In genomic region chr19:7969560-7969949, GRCh38 we compare ENCODE assay signal across 25 cellular contexts. TPM values are rescaled to one million over a fixed set of nuclear protein-coding genes. Genes with fewer than 3 reads are reported as not detected.
A peak's percentile ranks its signal among the peaks of the same experiment; 100 is the strongest.
DNase-seq lines count a peak whose midpoint lies in the region; ATAC-seq, FAIRE-seq and TF ChIP-seq lines count a peak whose summit lies in the region.
"Had no signal": no experiment of that assay in that cellular context is flagged by ENCODE, and none has a peak within 500 bp of the region (broad histone marks: within the 10 kb centered on the region; RNA-seq: fewer than 3 reads in every experiment).

No MANE protein-coding gene starts in this region.

- no peak overlapping the region for H3K27ac ChIP-seq in HepG2 (ENCODE audit: extremely low read length, insufficient read depth, low read length)
- no peak overlapping the region for H3K27ac ChIP-seq in right lobe of liver
- H3K27ac ChIP-seq in iPS-18a (ENCODE audit: low read length), result peak overlapping the region; percentile 52
- H3K27ac ChIP-seq: 22Rv1 had no signal

- H3K4me1 Mint-ChIP-seq in brain (no peaks in the 10 kb centered on the region), type B pancreatic cell (ENCODE audit: unreplicated experiment) (peaks cover 6% of the 10 kb centered on the region), osteocyte (ENCODE audit: unreplicated experiment) (no peaks in the 10 kb centered on the region)
- H3K4me1 Mint-ChIP-seq in activated T-helper 17 cell treated with anti-CD3 and anti-CD28 coated beads, Interleukin-2, amount 50 U/mL, for 72 hours, result no peaks in the 10 kb centered on the region
- H3K4me1 Mint-ChIP-seq: CD14-positive monocyte had no signal

- POLR2A ChIA-PET in HepG2 (lab: Yijun Ruan, JAX), result no interaction called here

- WGBS in HepG2 (ENCODE audit: low lambda C conversion rate), result 96% methylated on average over 11 of the region's 11 CpGs
- whole genome bisulfite sequencing in right lobe of liver (ENCODE audit: insufficient coverage, low coverage, low lambda C conversion rate, missing lambda C conversion rate), result 89% methylated on average over 11 of the region's 11 CpGs

- H3K4me3 Mint-ChIP-seq in brain, result peak overlapping the region in 2 of 5 experiments; percentile 30 to 45
- H3K4me3 Mint-ChIP-seq in type B pancreatic cell, result no peak overlapping the region
- H3K4me3 Mint-ChIP-seq in osteocyte (ENCODE audit: unreplicated experiment), result no peak overlapping the region
- no peak overlapping the region for H3K4me3 Mint-ChIP-seq in activated T-helper 17 cell treated with anti-CD3 and anti-CD28 coated beads, Interleukin-2, amount 50 U/mL, for 72 hours
- H3K4me3 Mint-ChIP-seq: CD14-positive monocyte had no signal

- ATAC-seq in HepG2 (no peak), right lobe of liver (no peak), HG02610 (IDR thresholded peaks at IDR 0.05; ENCODE audit: unreplicated experiment) (no peak)
- ATAC-seq in activated T-helper 17 cell treated with anti-CD3 and anti-CD28 coated beads, Interleukin-2, amount 50 U/mL, for 72 hours (replicated peaks), result no peak

- H3K9me3 ChIP-seq in HepG2 (ENCODE audit: low read length) (no peaks in the 10 kb centered on the region), right lobe of liver (no peaks in the 10 kb centered on the region), iPS-18a (ENCODE audit: control insufficient read depth, low read depth, low read length) (no peaks in the 10 kb centered on the region)
- H3K9me3 ChIP-seq: MG63 had no signal

- no peaks in the 10 kb centered on the region for H3K27me3 Mint-ChIP-seq in brain
- H3K27me3 Mint-ChIP-seq in type B pancreatic cell, result no peaks in the 10 kb centered on the region
- H3K27me3 Mint-ChIP-seq in osteocyte (ENCODE audit: unreplicated experiment), result no peaks in the 10 kb centered on the region
- no peaks in the 10 kb centered on the region for H3K27me3 Mint-ChIP-seq in activated T-helper 17 cell treated with anti-CD3 and anti-CD28 coated beads, Interleukin-2, amount 50 U/mL, for 72 hours

- H3K4me2 ChIP-seq in HepG2 (ENCODE audit: low read depth, low read length), result no peak overlapping the region

- no peaks in the 10 kb centered on the region for H3K4me1 ChIP-seq in HepG2 (ENCODE audit: insufficient read depth, low read length)
- H3K4me1 ChIP-seq in right lobe of liver, result peaks cover 0 to 14% (median 3%) of the 10 kb centered on the region in 4 donors
- H3K4me1 ChIP-seq in iPS-18a (ENCODE audit: control insufficient read depth, low read depth, low read length), result peaks cover 8% of the 10 kb centered on the region

- no peak overlapping the region for H3K9ac ChIP-seq in HepG2 (ENCODE audit: insufficient read depth, low read depth, low read length)
- H3K9ac ChIP-seq in iPS-18a (ENCODE audit: low read length), result peak overlapping the region; percentile 29

- TF ChIP-seq EP300 in HepG2 (IDR thresholded peaks at IDR 0.05; ENCODE audit: low read depth in 2 of 2, low read length in 2 of 2) (no peak), HepG2 (CRISPR knock-in tag; IDR thresholded peaks at IDR 0.05; ENCODE audit: borderline replicate concordance) (no peak)

- no peak for TF ChIP-seq CTCF in HepG2 (CRISPR knock-in tag; IDR thresholded peaks at IDR 0.05)
- TF ChIP-seq CTCF in right lobe of liver (IDR thresholded peaks at IDR 0.05), result no peak
- no peak for TF ChIP-seq CTCF in brain (conservative IDR thresholded peaks at IDR 0.05)
- TF ChIP-seq CTCF in type B pancreatic cell (conservative IDR thresholded peaks at IDR 0.05), result no peak
- TF ChIP-seq CTCF in osteocyte (IDR thresholded peaks at IDR 0.05), result no peak

- peaks cover 3% of the 10 kb centered on the region; the same call in 1 of the 2 replicates for H4K20me1 ChIP-seq in HepG2 (ENCODE audit: insufficient read depth, low read length)

- H3K27ac Mint-ChIP-seq in brain (peak overlapping the region in 3 of 5 experiments; percentile 57 to 96 (median 81)), type B pancreatic cell (peak overlapping the region; percentile 70), osteocyte (ENCODE audit: unreplicated experiment) (no peak overlapping the region)
- no peak overlapping the region for H3K27ac Mint-ChIP-seq in activated T-helper 17 cell treated with anti-CD3 and anti-CD28 coated beads, Interleukin-2, amount 50 U/mL, for 72 hours

- H3K4me3 ChIP-seq in HepG2 (replicated peaks in 1 of 3; ENCODE audit: insufficient read depth in 1 of 3, low read depth in 2 of 3, low read length in 3 of 3) (no peak overlapping the region), right lobe of liver (no peak overlapping the region), iPS-18a (ENCODE audit: low read length) (peak overlapping the region; percentile 11)
- H3K4me3 ChIP-seq: MG63 had no signal

- H3K79me2 ChIP-seq in HepG2 (ENCODE audit: insufficient read depth, low read length), result no peaks in the 10 kb centered on the region

- no peak for TF ChIP-seq RAD21 in HepG2 (CRISPR knock-in tag; IDR thresholded peaks at IDR 0.05)

- H2AFZ ChIP-seq in HepG2 (ENCODE audit: low read length), result no peak overlapping the region

- no peaks in the 10 kb centered on the region for H3K9me3 Mint-ChIP-seq in brain
- no peaks in the 10 kb centered on the region for H3K9me3 Mint-ChIP-seq in type B pancreatic cell
- H3K9me3 Mint-ChIP-seq in osteocyte (ENCODE audit: unreplicated experiment), result no peaks in the 10 kb centered on the region
- no peaks in the 10 kb centered on the region for H3K9me3 Mint-ChIP-seq in activated T-helper 17 cell treated with anti-CD3 and anti-CD28 coated beads, Interleukin-2, amount 50 U/mL, for 72 hours
- H3K9me3 Mint-ChIP-seq: CD14-positive monocyte had no signal

- FAIRE-seq in HepG2 (lab: Jason Lieb, UNC), result no peak
- FAIRE-seq: GM19239, H54 had no signal

- H3K36me3 ChIP-seq in HepG2 (replicated peaks in 1 of 2; ENCODE audit: control insufficient read depth in 1 of 2, insufficient read depth in 2 of 2, low read length in 2 of 2) (peaks cover 29 to 75% of the 10 kb centered on the region in 2 experiments; a peak in 4 of 5 replicates), right lobe of liver (peaks cover 0 to 37% (median 5%) of the 10 kb centered on the region in 4 donors), iPS-18a (ENCODE audit: control insufficient read depth, low read depth, low read length) (peaks cover 66% of the 10 kb centered on the region)

- CTCF ChIA-PET in HepG2 (lab: Yijun Ruan, JAX; ENCODE audit: low intra/inter-chr PET ratio, low total read pairs), result no interaction called here

- intact Hi-C loops in HepG2 (cut with micrococcal nuclease; ENCODE audit: unreplicated experiment) (no loop called here), right lobe of liver (cut with DNase I) (no loop called here)

- H3K36me3 Mint-ChIP-seq in brain, result peaks cover 62% of the 10 kb centered on the region
- H3K36me3 Mint-ChIP-seq in type B pancreatic cell, result peaks cover 19% of the 10 kb centered on the region
- peaks cover 36% of the 10 kb centered on the region for H3K36me3 Mint-ChIP-seq in osteocyte (ENCODE audit: unreplicated experiment)
- peaks cover 67% of the 10 kb centered on the region for H3K36me3 Mint-ChIP-seq in activated T-helper 17 cell treated with anti-CD3 and anti-CD28 coated beads, Interleukin-2, amount 50 U/mL, for 72 hours (ENCODE audit: low read depth)

- H3K27me3 ChIP-seq in HepG2 (ENCODE audit: control insufficient read depth in 1 of 2, insufficient read depth in 2 of 2, low read length in 2 of 2), result no peaks in the 10 kb centered on the region
- no peaks in the 10 kb centered on the region for H3K27me3 ChIP-seq in right lobe of liver
- H3K27me3 ChIP-seq in iPS-18a (ENCODE audit: control insufficient read depth, insufficient read depth, low read length), result no peaks in the 10 kb centered on the region
- H3K27me3 ChIP-seq: MG63 had no signal

- no TSS peak for BruUV-seq in HepG2 (replicated peaks; lab: Mats Ljungman, UMichigan)

- DNase-seq in HepG2 (ENCODE audit: low spot score) (no peak), right lobe of liver (no peak), type B pancreatic cell (ENCODE audit: extremely low spot score, unreplicated experiment) (no peak), osteocyte (ENCODE audit: extremely low spot score, unreplicated experiment) (no peak)
- DNase-seq: DMS79; Kasumi-1; MG63; NCI-H1092; NCI-H1436 treated with DMSO at 0.1 percent for 48 hours; NCI-H2029 treated with DMSO at 0.1 percent for 48 hours; NCI-H2171 treated with DMSO at 0.1 percent for 48 hours; NCI-H446 treated with DMSO at 0.1 percent for 48 hours; NCI-H69; NK-92 treated with Interleukin-12 subunit alpha and Interleukin-12 subunit beta, amount 100 ng/mL, for 24 hours; RPMI8226 had no signal

- in situ Hi-C loops in HepG2 (cut with HindIII; ENCODE audit: extremely low pct_ligation_motif_present, low pct_unique_long_range_greater_than_20kb), result no loop called here

- TF ChIP-seq POLR2A in HepG2 (IDR thresholded peaks at IDR 0.05; ENCODE audit: insufficient read depth in 1 of 2, low read depth in 2 of 2, low read length in 2 of 2) (no peak), right lobe of liver (IDR thresholded peaks at IDR 0.05) (no peak)

RNA-seq across cellular contexts. Expression of gene TIMM44, which starts 26.1 kb away (rescaled TPM):
- 71.5 and 72.6 TPM in 2 replicates for total RNA-seq in HepG2 (2016; rRNA removed; fragmentation: Illumina TruSeq; extraction: Trizol)
- total RNA-seq in HepG2 (2016; cell fraction: cytosol; rRNA removed; fragmentation: Illumina TruSeq; extraction: Trizol; ENCODE audit: low read depth), result 23.8 and 25.0 TPM in 2 replicates
- total RNA-seq in HepG2 (2016; cell fraction: insoluble cytoplasmic fraction; rRNA removed; fragmentation: Illumina TruSeq; extraction: Trizol), result 59.2 and 70.8 TPM in 2 replicates
- 31.0 and 35.7 TPM in 2 replicates for total RNA-seq in HepG2 (2016; cell fraction: membrane; rRNA removed; fragmentation: Illumina TruSeq; extraction: Trizol)
- total RNA-seq in HepG2 (2016; cell fraction: nucleus; rRNA removed; fragmentation: Illumina TruSeq; extraction: Trizol), result 41.7 and 54.7 TPM in 2 replicates
- polyA plus RNA-seq in HepG2 (2011; rRNA removed), result 42.9 and 49.4 TPM in 2 replicates
- 40.3 and 70.3 TPM in 2 replicates for polyA plus RNA-seq in HepG2 (2011; cell fraction: cytosol; rRNA removed)
- 178 and 215 TPM in 2 replicates for polyA plus RNA-seq in HepG2 (2011; cell fraction: nucleus; rRNA removed)
- polyA plus RNA-seq in HepG2 (2012), result 41.7 and 52.2 TPM in 2 replicates
- 15.4 and 19.2 TPM in 2 replicates for polyA plus RNA-seq in HepG2 (2016; cell fraction: cytosol; fragmentation: Illumina TruSeq; extraction: Trizol; ENCODE audit: low read depth)
- polyA plus RNA-seq in HepG2 (2016; cell fraction: insoluble cytoplasmic fraction; fragmentation: Illumina TruSeq; extraction: Trizol; ENCODE audit: low read depth), result 61.4 and 63.3 TPM in 2 replicates
- polyA plus RNA-seq in HepG2 (2016; cell fraction: membrane; fragmentation: Illumina TruSeq; extraction: Trizol; ENCODE audit: low read depth), result 24.0 and 26.3 TPM in 2 replicates
- polyA plus RNA-seq in HepG2 (2016; cell fraction: nucleus; fragmentation: Illumina TruSeq; extraction: Trizol; ENCODE audit: insufficient read depth, low read depth), result 95.7 and 103 TPM in 2 replicates
- polyA minus RNA-seq in HepG2 (2011; rRNA and poly(A)+ RNA removed; ENCODE audit: low replicate concordance), result 45.9 and 52.0 TPM in 2 replicates
- 25.5 and 34.2 TPM in 2 replicates for polyA minus RNA-seq in HepG2 (2011; cell fraction: cytosol; rRNA and poly(A)+ RNA removed)
- 41.6 and 45.6 TPM in 2 replicates for polyA minus RNA-seq in HepG2 (2011; cell fraction: nucleus; rRNA and poly(A)+ RNA removed)
- 10 to 100 TPM; 26.1 to 41.7 (median 36.9) TPM for total RNA-seq in right lobe of liver
- 51.2 TPM for polyA plus RNA-seq in brain (ENCODE audit: insufficient read depth, low read depth, low replicate concordance)
- total RNA-seq in type B pancreatic cell (ENCODE audit: low replicate concordance), result 73.7 and 80.4 TPM in 2 replicates
- 69.4 and 73.4 TPM in 2 replicates for total RNA-seq in osteocyte
- total RNA-seq in activated T-helper 17 cell treated with anti-CD3 and anti-CD28 coated beads, Interleukin-2, amount 50 U/mL, for 72 hours, result 10 to 100 TPM; 49.8 to 81.5 TPM

RNA-seq across cellular contexts. Expression of gene ELAVL1, which starts 35.9 kb away (rescaled TPM):
- total RNA-seq in HepG2 (2016; rRNA removed; fragmentation: Illumina TruSeq; extraction: Trizol) (38.4 and 58.2 TPM in 2 replicates), right lobe of liver (10 to 100 TPM; 25.3 to 33.6 (median 30.3) TPM), type B pancreatic cell (ENCODE audit: low replicate concordance) (92.1 and 124 TPM in 2 replicates), osteocyte (89.6 and 98.5 TPM in 2 replicates)
- 8.6 and 10.0 TPM in 2 replicates for total RNA-seq in HepG2 (2016; cell fraction: cytosol; rRNA removed; fragmentation: Illumina TruSeq; extraction: Trizol; ENCODE audit: low read depth)
- 41.2 and 51.9 TPM in 2 replicates for total RNA-seq in HepG2 (2016; cell fraction: insoluble cytoplasmic fraction; rRNA removed; fragmentation: Illumina TruSeq; extraction: Trizol)
- 24.1 and 24.3 TPM in 2 replicates for total RNA-seq in HepG2 (2016; cell fraction: membrane; rRNA removed; fragmentation: Illumina TruSeq; extraction: Trizol)
- total RNA-seq in HepG2 (2016; cell fraction: nucleus; rRNA removed; fragmentation: Illumina TruSeq; extraction: Trizol), result 22.6 and 27.5 TPM in 2 replicates
- polyA plus RNA-seq in HepG2 (2011; rRNA removed) (25.6 and 27.9 TPM in 2 replicates), brain (ENCODE audit: insufficient read depth, low read depth, low replicate concordance) (116 TPM)
- polyA plus RNA-seq in HepG2 (2011; cell fraction: cytosol; rRNA removed), result 35.9 and 37.1 TPM in 2 replicates
- polyA plus RNA-seq in HepG2 (2011; cell fraction: nucleus; rRNA removed), result 16.7 and 17.2 TPM in 2 replicates
- polyA plus RNA-seq in HepG2 (2012), result 37.6 and 45.7 TPM in 2 replicates
- 16.8 and 20.9 TPM in 2 replicates for polyA plus RNA-seq in HepG2 (2016; cell fraction: cytosol; fragmentation: Illumina TruSeq; extraction: Trizol; ENCODE audit: low read depth)
- polyA plus RNA-seq in HepG2 (2016; cell fraction: insoluble cytoplasmic fraction; fragmentation: Illumina TruSeq; extraction: Trizol; ENCODE audit: low read depth), result 86.4 and 99.7 TPM in 2 replicates
- 22.9 and 27.5 TPM in 2 replicates for polyA plus RNA-seq in HepG2 (2016; cell fraction: membrane; fragmentation: Illumina TruSeq; extraction: Trizol; ENCODE audit: low read depth)
- polyA plus RNA-seq in HepG2 (2016; cell fraction: nucleus; fragmentation: Illumina TruSeq; extraction: Trizol; ENCODE audit: insufficient read depth, low read depth), result 51.0 and 52.2 TPM in 2 replicates
- 35.9 and 54.6 TPM in 2 replicates for polyA minus RNA-seq in HepG2 (2011; rRNA and poly(A)+ RNA removed; ENCODE audit: low replicate concordance)
- polyA minus RNA-seq in HepG2 (2011; cell fraction: cytosol; rRNA and poly(A)+ RNA removed), result 26.8 and 28.9 TPM in 2 replicates
- polyA minus RNA-seq in HepG2 (2011; cell fraction: nucleus; rRNA and poly(A)+ RNA removed), result 7.3 and 10.2 TPM in 2 replicates
- total RNA-seq in activated T-helper 17 cell treated with anti-CD3 and anti-CD28 coated beads, Interleukin-2, amount 50 U/mL, for 72 hours, result 100 to 1,000 TPM in 1 of 2 donors, 10 to 100 TPM in 1; 81.6 to 155 TPM

RNA-seq across cellular contexts. Expression of gene CTXN1, which starts 43.6 kb away (rescaled TPM):
- total RNA-seq in HepG2 (2016; rRNA removed; fragmentation: Illumina TruSeq; extraction: Trizol) (0.11 and 0.36 TPM in 2 replicates), right lobe of liver (under 1 TPM in 2 of 6 experiments, not detected in 4; 0.18 to 0.49 TPM), type B pancreatic cell (ENCODE audit: low replicate concordance) (50.0 and 57.8 TPM in 2 replicates), osteocyte (28.7 and 28.8 TPM in 2 replicates)
- 0.35 and 0.71 TPM in 2 replicates for total RNA-seq in HepG2 (2016; cell fraction: cytosol; rRNA removed; fragmentation: Illumina TruSeq; extraction: Trizol; ENCODE audit: low read depth)
- 0.15 and 0.26 TPM in 2 replicates for total RNA-seq in HepG2 (2016; cell fraction: insoluble cytoplasmic fraction; rRNA removed; fragmentation: Illumina TruSeq; extraction: Trizol)
- 0.71 and 0.83 TPM in 2 replicates for total RNA-seq in HepG2 (2016; cell fraction: membrane; rRNA removed; fragmentation: Illumina TruSeq; extraction: Trizol)
- not detected in 2 replicates for total RNA-seq in HepG2 (2016; cell fraction: nucleus; rRNA removed; fragmentation: Illumina TruSeq; extraction: Trizol)
- polyA plus RNA-seq in HepG2 (2011; rRNA removed) (0.12 TPM in 1 of 2 replicates, not detected in the other), brain (ENCODE audit: insufficient read depth, low read depth, low replicate concordance) (260 TPM)
- polyA plus RNA-seq in HepG2 (2011; cell fraction: cytosol; rRNA removed), result 0.09 and 0.27 TPM in 2 replicates
- 0.13 and 0.17 TPM in 2 replicates for polyA plus RNA-seq in HepG2 (2011; cell fraction: nucleus; rRNA removed)
- polyA plus RNA-seq in HepG2 (2012), result not detected in 2 replicates
- 4.0 and 4.4 TPM in 2 replicates for polyA plus RNA-seq in HepG2 (2016; cell fraction: cytosol; fragmentation: Illumina TruSeq; extraction: Trizol; ENCODE audit: low read depth)
- polyA plus RNA-seq in HepG2 (2016; cell fraction: insoluble cytoplasmic fraction; fragmentation: Illumina TruSeq; extraction: Trizol; ENCODE audit: low read depth), result 1.2 and 1.6 TPM in 2 replicates
- polyA plus RNA-seq in HepG2 (2016; cell fraction: membrane; fragmentation: Illumina TruSeq; extraction: Trizol; ENCODE audit: low read depth), result 3.9 and 4.4 TPM in 2 replicates
- 0.75 and 1.4 TPM in 2 replicates for polyA plus RNA-seq in HepG2 (2016; cell fraction: nucleus; fragmentation: Illumina TruSeq; extraction: Trizol; ENCODE audit: insufficient read depth, low read depth)
- polyA minus RNA-seq in HepG2 (2011; rRNA and poly(A)+ RNA removed; ENCODE audit: low replicate concordance), result 0.12 and 1.4 TPM in 2 replicates
- 0.62 TPM in 1 of 2 replicates, not detected in the other for polyA minus RNA-seq in HepG2 (2011; cell fraction: cytosol; rRNA and poly(A)+ RNA removed)
- polyA minus RNA-seq in HepG2 (2011; cell fraction: nucleus; rRNA and poly(A)+ RNA removed), result 0.39 TPM in 1 of 2 replicates, not detected in the other
- total RNA-seq in activated T-helper 17 cell treated with anti-CD3 and anti-CD28 coated beads, Interleukin-2, amount 50 U/mL, for 72 hours, result under 1 TPM in 1 of 2 donors, not detected in 1; 0.19 TPM
- polyA plus RNA-seq: CD14-positive monocyte had no signal

RNA-seq across cellular contexts. Expression of gene SNAPC2, which starts 49.4 kb away (rescaled TPM):
- total RNA-seq in HepG2 (2016; rRNA removed; fragmentation: Illumina TruSeq; extraction: Trizol) (9.5 and 10.2 TPM in 2 replicates), right lobe of liver (1 to 10 TPM; 3.5 to 7.8 (median 5.2) TPM), type B pancreatic cell (ENCODE audit: low replicate concordance) (13.7 and 15.0 TPM in 2 replicates), osteocyte (19.6 and 21.9 TPM in 2 replicates)
- total RNA-seq in HepG2 (2016; cell fraction: cytosol; rRNA removed; fragmentation: Illumina TruSeq; extraction: Trizol; ENCODE audit: low read depth), result 3.3 and 4.0 TPM in 2 replicates
- 8.2 and 10.9 TPM in 2 replicates for total RNA-seq in HepG2 (2016; cell fraction: insoluble cytoplasmic fraction; rRNA removed; fragmentation: Illumina TruSeq; extraction: Trizol)
- 6.9 and 7.4 TPM in 2 replicates for total RNA-seq in HepG2 (2016; cell fraction: membrane; rRNA removed; fragmentation: Illumina TruSeq; extraction: Trizol)
- 3.7 and 5.2 TPM in 2 replicates for total RNA-seq in HepG2 (2016; cell fraction: nucleus; rRNA removed; fragmentation: Illumina TruSeq; extraction: Trizol)
- polyA plus RNA-seq in HepG2 (2011; rRNA removed) (12.7 and 14.9 TPM in 2 replicates), brain (ENCODE audit: insufficient read depth, low read depth, low replicate concordance) (56.5 TPM)
- polyA plus RNA-seq in HepG2 (2011; cell fraction: cytosol; rRNA removed), result 8.4 and 15.7 TPM in 2 replicates
- polyA plus RNA-seq in HepG2 (2011; cell fraction: nucleus; rRNA removed), result 12.8 and 13.8 TPM in 2 replicates
- polyA plus RNA-seq in HepG2 (2012), result 11.7 and 16.4 TPM in 2 replicates
- polyA plus RNA-seq in HepG2 (2016; cell fraction: cytosol; fragmentation: Illumina TruSeq; extraction: Trizol; ENCODE audit: low read depth), result 3.7 and 4.1 TPM in 2 replicates
- polyA plus RNA-seq in HepG2 (2016; cell fraction: insoluble cytoplasmic fraction; fragmentation: Illumina TruSeq; extraction: Trizol; ENCODE audit: low read depth), result 11.2 and 15.9 TPM in 2 replicates
- 6.9 and 8.4 TPM in 2 replicates for polyA plus RNA-seq in HepG2 (2016; cell fraction: membrane; fragmentation: Illumina TruSeq; extraction: Trizol; ENCODE audit: low read depth)
- 13.1 and 13.7 TPM in 2 replicates for polyA plus RNA-seq in HepG2 (2016; cell fraction: nucleus; fragmentation: Illumina TruSeq; extraction: Trizol; ENCODE audit: insufficient read depth, low read depth)
- polyA minus RNA-seq in HepG2 (2011; rRNA and poly(A)+ RNA removed; ENCODE audit: low replicate concordance), result 8.5 and 12.6 TPM in 2 replicates
- 7.2 and 7.8 TPM in 2 replicates for polyA minus RNA-seq in HepG2 (2011; cell fraction: cytosol; rRNA and poly(A)+ RNA removed)
- polyA minus RNA-seq in HepG2 (2011; cell fraction: nucleus; rRNA and poly(A)+ RNA removed), result 1.7 and 4.4 TPM in 2 replicates
- 10 to 100 TPM; 16.4 to 20.9 TPM for total RNA-seq in activated T-helper 17 cell treated with anti-CD3 and anti-CD28 coated beads, Interleukin-2, amount 50 U/mL, for 72 hours

RNA-seq across cellular contexts. Expression of gene TGFBR3L, which starts 54.9 kb away (rescaled TPM):
- total RNA-seq in HepG2 (2016; rRNA removed; fragmentation: Illumina TruSeq; extraction: Trizol), result 0.83 and 1.0 TPM in 2 replicates
- total RNA-seq in HepG2 (2016; cell fraction: cytosol; rRNA removed; fragmentation: Illumina TruSeq; extraction: Trizol; ENCODE audit: low read depth), result 3.2 and 3.7 TPM in 2 replicates
- 0.56 and 1.1 TPM in 2 replicates for total RNA-seq in HepG2 (2016; cell fraction: insoluble cytoplasmic fraction; rRNA removed; fragmentation: Illumina TruSeq; extraction: Trizol)
- 1.6 and 2.1 TPM in 2 replicates for total RNA-seq in HepG2 (2016; cell fraction: membrane; rRNA removed; fragmentation: Illumina TruSeq; extraction: Trizol)
- 0.81 TPM in 1 of 2 replicates, not detected in the other for total RNA-seq in HepG2 (2016; cell fraction: nucleus; rRNA removed; fragmentation: Illumina TruSeq; extraction: Trizol)
- 0.14 and 0.20 TPM in 2 replicates for polyA plus RNA-seq in HepG2 (2011; rRNA removed)
- polyA plus RNA-seq in HepG2 (2011; cell fraction: cytosol; rRNA removed), result 0.25 and 0.55 TPM in 2 replicates
- polyA plus RNA-seq in HepG2 (2011; cell fraction: nucleus; rRNA removed), result 1.0 and 1.6 TPM in 2 replicates
- polyA plus RNA-seq in HepG2 (2012), result 0.25 and 0.69 TPM in 2 replicates
- 7.2 and 8.1 TPM in 2 replicates for polyA plus RNA-seq in HepG2 (2016; cell fraction: cytosol; fragmentation: Illumina TruSeq; extraction: Trizol; ENCODE audit: low read depth)
- polyA plus RNA-seq in HepG2 (2016; cell fraction: insoluble cytoplasmic fraction; fragmentation: Illumina TruSeq; extraction: Trizol; ENCODE audit: low read depth), result 0.49 and 1.4 TPM in 2 replicates
- polyA plus RNA-seq in HepG2 (2016; cell fraction: membrane; fragmentation: Illumina TruSeq; extraction: Trizol; ENCODE audit: low read depth), result 4.1 and 4.2 TPM in 2 replicates
- 0.90 and 1.3 TPM in 2 replicates for polyA plus RNA-seq in HepG2 (2016; cell fraction: nucleus; fragmentation: Illumina TruSeq; extraction: Trizol; ENCODE audit: insufficient read depth, low read depth)
- 0.30 and 1.5 TPM in 2 replicates for polyA minus RNA-seq in HepG2 (2011; rRNA and poly(A)+ RNA removed; ENCODE audit: low replicate concordance)
- polyA minus RNA-seq in HepG2 (2011; cell fraction: cytosol; rRNA and poly(A)+ RNA removed), result not detected in 2 replicates
- not detected in 2 replicates for polyA minus RNA-seq in HepG2 (2011; cell fraction: nucleus; rRNA and poly(A)+ RNA removed)
- total RNA-seq in right lobe of liver, result 1 to 10 TPM in 3 of 6 experiments, under 1 TPM in 3; 0.42 to 2.9 (median 1.3) TPM
- 13.6 TPM for polyA plus RNA-seq in brain (ENCODE audit: insufficient read depth, low read depth, low replicate concordance)
- 1.1 and 2.4 TPM in 2 replicates for total RNA-seq in type B pancreatic cell (ENCODE audit: low replicate concordance)
- total RNA-seq in osteocyte, result 2.3 and 2.6 TPM in 2 replicates
- 1 to 10 TPM; 3.7 to 7.6 TPM for total RNA-seq in activated T-helper 17 cell treated with anti-CD3 and anti-CD28 coated beads, Interleukin-2, amount 50 U/mL, for 72 hours
- total RNA-seq: HT-29 had no signal
- polyA plus RNA-seq: AG04450, CD14-positive monocyte had no signal

Comparison
In these comparisons a context has a peak if more than half of its experiments do, and no peak if none do; other contexts are left out.
1. H3K27ac Mint-ChIP-seq: peak in brain (3 of 5) and type B pancreatic cell (single experiment); none in osteocyte (single experiment) and activated T-helper 17 cell treated with anti-CD3 and anti-CD28 coated beads, Interleukin-2, amount 50 U/mL, for 72 hours (single experiment).
2. RNA of gene CTXN1, which starts 43.6 kb away (total RNA-seq): 50.0 to 57.8 TPM in type B pancreatic cell and 28.7 to 28.8 TPM in osteocyte; 0.19 TPM in activated T-helper 17 cell treated with anti-CD3 and anti-CD28 coated beads, Interleukin-2, amount 50 U/mL, for 72 hours, 0.11 to 0.83 TPM in HepG2 and 0.18 to 0.49 TPM in right lobe of liver; every median in the first group is over 10 times any median in the second.